Comparison of ENCODE assay signal across 10 cellular contexts in the genomic region with DNA sequence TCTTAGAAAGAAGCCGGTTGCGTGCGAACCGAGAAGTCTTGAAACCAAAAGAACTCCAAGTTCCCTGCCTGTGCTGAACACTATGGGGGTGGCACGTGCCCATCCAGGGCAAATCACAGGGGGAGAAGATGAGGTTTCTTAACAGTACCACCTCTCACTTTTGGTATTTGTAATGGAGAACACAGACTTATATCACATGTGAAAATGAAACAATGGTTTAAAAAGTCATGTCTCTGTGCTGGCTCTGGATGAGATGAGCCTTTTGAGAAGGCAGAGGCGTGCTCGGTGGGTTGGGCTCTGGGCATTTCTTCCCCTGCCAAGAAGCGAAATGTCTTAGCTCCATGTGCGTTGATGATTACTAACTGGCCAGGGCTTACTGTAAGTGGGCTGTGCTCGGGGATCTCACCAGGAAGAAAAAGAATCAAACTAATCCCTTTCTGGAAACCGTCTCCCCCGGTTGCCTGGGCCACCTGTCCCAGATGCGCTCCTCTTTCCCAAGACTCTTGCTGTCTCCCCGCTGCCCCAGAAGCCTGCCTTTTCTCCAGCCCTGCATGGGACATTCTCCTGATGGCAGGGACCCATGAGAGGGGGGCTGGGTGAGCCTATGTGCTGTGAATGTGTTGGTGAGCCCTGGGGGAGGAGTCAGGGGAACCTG.
DNase-seq lines count a peak whose midpoint lies in the region; ATAC-seq lines count a peak whose summit lies in the region.
"Had no signal": no experiment of that assay in that cellular context is flagged by ENCODE, and none has a peak within 500 bp of the region (broad histone marks: within the 10 kb centered on the region; RNA-seq: fewer than 3 reads in every experiment).

No MANE protein-coding gene starts in this region.

- intact Hi-C loops in naive thymus-derived CD4-positive, alpha-beta T cell (cut with micrococcal nuclease) = no loop called here

- no peaks in the 10 kb centered on the region for H3K9me3 ChIP-seq in naive thymus-derived CD4-positive, alpha-beta T cell (ENCODE audit: control insufficient read depth in 2 of 3, low read length in 3 of 3)

- no peaks in the 10 kb centered on the region for H3K27me3 Mint-ChIP-seq in naive thymus-derived CD4-positive, alpha-beta T cell

- H3K27ac Mint-ChIP-seq in naive thymus-derived CD4-positive, alpha-beta T cell = peak overlapping the region in 2 of 9 donors; percentile 43 to 78

- peak overlapping the region in 1 of 10 donors; percentile 35 for H3K4me3 Mint-ChIP-seq in naive thymus-derived CD4-positive, alpha-beta T cell
- H3K4me3 Mint-ChIP-seq: neural crest cell had no signal

- no peak overlapping the region for H3K27ac ChIP-seq in naive thymus-derived CD4-positive, alpha-beta T cell (ENCODE audit: low read depth, low read length)

- no peak overlapping the region for H3K4me3 ChIP-seq in naive thymus-derived CD4-positive, alpha-beta T cell (ENCODE audit: low read length)

- H3K9me3 Mint-ChIP-seq in naive thymus-derived CD4-positive, alpha-beta T cell = no peaks in the 10 kb centered on the region
- H3K9me3 Mint-ChIP-seq: neural crest cell had no signal

- H3K36me3 Mint-ChIP-seq in naive thymus-derived CD4-positive, alpha-beta T cell = peaks cover 0 to 6% (median 0%) of the 10 kb centered on the region in 5 donors

- POLR2A ChIA-PET in naive thymus-derived CD4-positive, alpha-beta T cell (lab: Charles Lee) = interaction anchor here (0.6 kb wide), 1 partner anchor 14 kb away, joined by 3 read pairs; no protein-coding TSS in a partner anchor

- peaks cover 0 to 10% (median 0%) of the 10 kb centered on the region in 7 donors for H3K4me1 Mint-ChIP-seq in naive thymus-derived CD4-positive, alpha-beta T cell

- H3K27me3 ChIP-seq in naive thymus-derived CD4-positive, alpha-beta T cell (ENCODE audit: control insufficient read depth in 2 of 2, insufficient read depth in 2 of 2, low read length in 2 of 2) = no peaks in the 10 kb centered on the region

- H3K4me1 ChIP-seq in naive thymus-derived CD4-positive, alpha-beta T cell (ENCODE audit: control insufficient read depth in 2 of 2, insufficient read depth in 2 of 2, low read length in 2 of 2) = no peaks in the 10 kb centered on the region

- ATAC-seq in GM18499 (IDR thresholded peaks at IDR 0.05; ENCODE audit: insufficient read depth, unreplicated experiment) = peak; percentile 75
- peak; percentile 68 for ATAC-seq in GM21576 (IDR thresholded peaks at IDR 0.05; ENCODE audit: unreplicated experiment)
- no peak for ATAC-seq in naive thymus-derived CD4-positive, alpha-beta T cell

- DNase-seq in NCI-H82 (lab: John Stamatoyannopoulos, UW) (peak; percentile 88), myocyte (ENCODE audit: low read depth) (peak; percentile 19), T-helper 9 cell (no peak), inferior parietal cortex (ENCODE audit: extremely low spot score) (no peak), T1000 (lab: John Stamatoyannopoulos, UW) (no peak)
- DNase-seq in naive thymus-derived CD4-positive, alpha-beta T cell = no peak
- DNase-seq: activated effector memory CD4-positive, alpha-beta T cell treated with Interleukin-2 at 50 U/mL for 16 hours had no signal

- H3K36me3 ChIP-seq in naive thymus-derived CD4-positive, alpha-beta T cell (ENCODE audit: control insufficient read depth in 2 of 3, insufficient read depth in 3 of 3, low read length in 3 of 3) = no peaks in the 10 kb centered on the region

- CTCF ChIA-PET in naive thymus-derived CD4-positive, alpha-beta T cell (lab: Charles Lee) = no interaction called here

Comparison
In these comparisons a context has a peak if more than half of its experiments do, and no peak if none do; other contexts are left out.
1. DNase-seq: peak in NCI-H82 (single experiment) and myocyte (single experiment); none in T-helper 9 cell (single experiment), naive thymus-derived CD4-positive, alpha-beta T cell (0 of 9), inferior parietal cortex (single experiment) and T1000 (single experiment).